Comparison of ENCODE assay signal across 8 cellular contexts in the genomic region with DNA sequence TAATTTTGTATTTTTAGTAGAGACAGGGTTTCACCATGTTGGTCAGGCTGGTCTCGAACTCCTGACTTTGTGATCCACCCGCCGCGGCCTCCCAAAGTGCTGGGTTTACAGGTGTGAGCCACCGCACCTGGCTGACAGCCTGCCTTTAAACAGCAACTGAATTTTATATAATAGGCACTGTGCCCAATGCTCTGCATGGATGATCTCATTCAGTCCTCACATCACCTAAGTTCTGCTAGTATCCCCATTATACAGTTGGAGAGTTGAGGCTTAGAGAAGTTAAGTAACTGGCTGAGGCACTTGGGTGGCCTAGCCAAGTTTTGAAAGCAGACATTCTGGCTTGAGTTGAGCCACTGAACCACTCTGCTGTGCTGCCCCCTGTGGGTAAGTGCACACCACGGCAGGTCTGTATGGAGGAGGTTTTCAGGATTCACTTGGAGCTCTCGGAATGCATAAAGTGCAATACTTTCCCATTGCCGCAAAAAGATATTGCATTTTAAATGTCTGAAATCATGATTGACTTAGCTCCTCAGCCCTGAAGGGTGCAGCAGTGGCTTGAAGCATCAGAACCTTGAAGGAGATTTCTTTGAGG.
DNase-seq lines count a peak whose midpoint lies in the region; ATAC-seq and TF ChIP-seq lines count a peak whose summit lies in the region.

No MANE protein-coding gene starts in this region.

- no peak overlapping the region for H3K9ac ChIP-seq in HCT116 (ENCODE audit: low read length)

- H3K79me2 ChIP-seq in HCT116 (ENCODE audit: insufficient read depth, low read length) = no peaks in the 10 kb centered on the region

- ATAC-seq in HCT116 (peak; percentile 84), HG03095 (IDR thresholded peaks at IDR 0.05; ENCODE audit: unreplicated experiment) (no peak)
- ATAC-seq in activated CD8-positive, alpha-beta memory T cell treated with anti-CD3 and anti-CD28 coated beads, Interleukin-2, amount 10 ng/mL, durations not matched to agents 7 days and 5 days = no peak

- H3K27ac ChIP-seq in HCT116 (ENCODE audit: low read depth, low read length) (no peak overlapping the region), VCaP (no peak overlapping the region), thyroid gland (no peak overlapping the region)

- no peak overlapping the region for H3K4me3 Mint-ChIP-seq in activated CD8-positive, alpha-beta memory T cell treated with anti-CD3 and anti-CD28 coated beads, Interleukin-2, amount 10 ng/mL, durations not matched to agents 7 days and 5 days

- H3K27me3 Mint-ChIP-seq in activated CD8-positive, alpha-beta memory T cell treated with anti-CD3 and anti-CD28 coated beads, Interleukin-2, amount 10 ng/mL, durations not matched to agents 7 days and 5 days = no peaks in the 10 kb centered on the region

- peaks cover 5% of the 10 kb centered on the region for H3K9me3 Mint-ChIP-seq in activated CD8-positive, alpha-beta memory T cell treated with anti-CD3 and anti-CD28 coated beads, Interleukin-2, amount 10 ng/mL, durations not matched to agents 7 days and 5 days (ENCODE audit: low read depth)

- RAD21 ChIA-PET in HCT116 (lab: Charles Lee; ENCODE audit: low non-redundant PET in 1 of 2, low total read pairs in 2 of 2, uncharacterized antibody in 2 of 2, unreplicated experiment in 2 of 2) = interaction anchor here in 1 of 2 experiments (1.5 kb wide), 1 partner anchor 234 kb away, joined by 3 read pairs; no protein-coding TSS in a partner anchor

- H3K4me2 ChIP-seq in HCT116 (ENCODE audit: low read length) = no peak overlapping the region

- no peaks in the 10 kb centered on the region for H3K4me1 ChIP-seq in HCT116 (ENCODE audit: control insufficient read depth in 1 of 2, insufficient read depth in 2 of 2, low read length in 2 of 2)
- no peaks in the 10 kb centered on the region for H3K4me1 ChIP-seq in thyroid gland

- no peaks in the 10 kb centered on the region for H3K27me3 ChIP-seq in HCT116 (ENCODE audit: insufficient read depth, low read length)
- H3K27me3 ChIP-seq in kidney epithelial cell (ENCODE audit: control insufficient read depth, insufficient read depth, low read length) = no peaks in the 10 kb centered on the region
- H3K27me3 ChIP-seq in thyroid gland = no peaks in the 10 kb centered on the region

- H3K36me3 ChIP-seq in HCT116 (ENCODE audit: control insufficient read depth in 1 of 2, insufficient read depth in 2 of 2, low read length in 2 of 2) = no peaks in the 10 kb centered on the region
- H3K36me3 ChIP-seq in kidney epithelial cell (ENCODE audit: control insufficient read depth, insufficient read depth, low read length) = no peaks in the 10 kb centered on the region
- no peaks in the 10 kb centered on the region for H3K36me3 ChIP-seq in thyroid gland

- intact Hi-C loops in HCT116 (cut with micrococcal nuclease) = loop anchor here (2.0 to 10.0 kb wide), 3 partner anchors 233 to 439 kb away; partner anchors contain the start of gene FJX1
- intact Hi-C loops in thyroid gland (cut with DNase I) = no loop called here

- peaks cover 1% of the 10 kb centered on the region for H3K4me1 Mint-ChIP-seq in activated CD8-positive, alpha-beta memory T cell treated with anti-CD3 and anti-CD28 coated beads, Interleukin-2, amount 10 ng/mL, durations not matched to agents 7 days and 5 days

- 91 to 94% methylated on average over 8 of the region's 8 CpGs for whole genome bisulfite sequencing in thyroid gland, 2 donors

- H3K36me3 Mint-ChIP-seq in activated CD8-positive, alpha-beta memory T cell treated with anti-CD3 and anti-CD28 coated beads, Interleukin-2, amount 10 ng/mL, durations not matched to agents 7 days and 5 days = no peaks in the 10 kb centered on the region

- H3K27ac Mint-ChIP-seq in activated CD8-positive, alpha-beta memory T cell treated with anti-CD3 and anti-CD28 coated beads, Interleukin-2, amount 10 ng/mL, durations not matched to agents 7 days and 5 days = no peak overlapping the region

- no peak for TF ChIP-seq POLR2A in HCT116 (IDR thresholded peaks at IDR 0.05; ENCODE audit: borderline replicate concordance, extremely low read depth, insufficient read depth, insufficient read length)
- TF ChIP-seq POLR2A in thyroid gland (IDR thresholded peaks at IDR 0.05) = no peak

- TF ChIP-seq CTCF in HCT116 (IDR thresholded peaks at IDR 0.05 in 2 of 3, conservative IDR thresholded peaks at IDR 0.05 in 1 of 3; ENCODE audit: borderline replicate concordance in 1 of 3, insufficient read depth in 1 of 3, low read depth in 2 of 3, low read length in 2 of 3) = peak; percentile 45 to 91 (median 81); a peak in 5 of 6 replicates
- TF ChIP-seq CTCF in VCaP (conservative IDR thresholded peaks at IDR 0.05) = peak; percentile 69
- TF ChIP-seq CTCF in kidney epithelial cell (IDR thresholded peaks at IDR 0.05; ENCODE audit: insufficient read depth, low read length, poor library complexity, severe bottlenecking) = peak; percentile 47
- TF ChIP-seq CTCF in thyroid gland (IDR thresholded peaks at IDR 0.05) = peak in 2 of 6 experiments; percentile 12 to 24

- peak; percentile 67 for TF ChIP-seq RAD21 in HCT116 (IDR thresholded peaks at IDR 0.05; ENCODE audit: low read depth)

- H2AFZ ChIP-seq in HCT116 (ENCODE audit: low read depth, low read length, poor library complexity, severe bottlenecking) = no peak overlapping the region

- CTCF ChIA-PET in HCT116 (lab: Charles Lee) = interaction anchor here (0.6 to 3.0 kb wide), 10 partner anchors 9 to 451 kb away, joined by 3 to 26 read pairs (median 3); no protein-coding TSS in a partner anchor
- CTCF ChIA-PET in activated CD8-positive, alpha-beta memory T cell treated with anti-CD3 and anti-CD28 coated beads, Interleukin-2, amount 10 ng/mL, durations not matched to agents 7 days and 5 days (lab: Charles Lee) = no interaction called here

- no TSS peak for BruUV-seq in HCT116 (replicated peaks; lab: Mats Ljungman, UMichigan)

- H3K9me2 ChIP-seq in HCT116 (ENCODE audit: insufficient read depth) = no peaks in the 10 kb centered on the region

- H3K9me3 ChIP-seq in HCT116 (ENCODE audit: control insufficient read depth in 1 of 2, insufficient read depth in 1 of 2, low read depth in 1 of 2, low read length in 2 of 2) (no peaks in the 10 kb centered on the region), thyroid gland (no peaks in the 10 kb centered on the region)

- POLR2A ChIA-PET in HCT116 (lab: Charles Lee) = no interaction called here

- H4K20me1 ChIP-seq in HCT116 (ENCODE audit: insufficient read depth) = no peaks in the 10 kb centered on the region

- no peak overlapping the region for H3K4me3 ChIP-seq in HCT116 (replicated peaks in 1 of 2; ENCODE audit: low read depth in 1 of 2, low read length in 2 of 2)
- H3K4me3 ChIP-seq in kidney epithelial cell (ENCODE audit: low read depth, low read length) = no peak overlapping the region
- no peak overlapping the region for H3K4me3 ChIP-seq in thyroid gland (replicated peaks in 1 of 3)

- peak; percentile 28 to 34 for DNase-seq in AML-193 (lab: John Stamatoyannopoulos, UW)
- DNase-seq in HCT116 (ENCODE audit: low read depth, low spot score) = no peak
- DNase-seq in kidney epithelial cell (ENCODE audit: low read depth) = no peak
- no peak for DNase-seq in thyroid gland
- no peak for DNase-seq in activated CD8-positive, alpha-beta memory T cell treated with anti-CD3 and anti-CD28 coated beads, Interleukin-2, amount 10 ng/mL, durations not matched to agents 7 days and 5 days
- DNase-seq in NK-92 (lab: John Stamatoyannopoulos, UW; ENCODE audit: unreplicated experiment) = no peak

TF ChIP-seq in HCT116, 20 proteins besides CTCF, POLR2A, EP300 and RAD21:
- TF ChIP-seq, protein P1, sequence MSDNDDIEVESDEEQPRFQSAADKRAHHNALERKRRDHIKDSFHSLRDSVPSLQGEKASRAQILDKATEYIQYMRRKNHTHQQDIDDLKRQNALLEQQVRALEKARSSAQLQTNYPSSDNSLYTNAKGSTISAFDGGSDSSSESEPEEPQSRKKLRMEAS (IDR thresholded peaks at IDR 0.05) = no peak
- TF ChIP-seq ZFX (IDR thresholded peaks at IDR 0.05) (no peak), SP1 (IDR thresholded peaks at IDR 0.05; ENCODE audit: low read depth) (no peak), CEBPB (IDR thresholded peaks at IDR 0.05; ENCODE audit: low read depth) (no peak), SRF (IDR thresholded peaks at IDR 0.05; ENCODE audit: low read depth) (no peak), SIN3A (IDR thresholded peaks at IDR 0.05; ENCODE audit: low read depth) (no peak), ZNF274 (IDR thresholded peaks at IDR 0.05; ENCODE audit: low read depth, low read length) (no peak), YY1 (IDR thresholded peaks at IDR 0.05; ENCODE audit: extremely low read depth, insufficient replicate concordance, low read depth, low read length) (no peak), EGR1 (IDR thresholded peaks at IDR 0.05; ENCODE audit: low read depth) (no peak), TCF7L2 (IDR thresholded peaks at IDR 0.05; ENCODE audit: borderline replicate concordance, extremely low read depth, insufficient read depth, insufficient read length) (no peak)

Comparison
In these comparisons a context has a peak if more than half of its experiments do, and no peak if none do; other contexts are left out.
1. DNase-seq: peak in AML-193 (2 of 2); none in HCT116 (single experiment), kidney epithelial cell (single experiment), thyroid gland (0 of 2), activated CD8-positive, alpha-beta memory T cell treated with anti-CD3 and anti-CD28 coated beads, Interleukin-2, amount 10 ng/mL, durations not matched to agents 7 days and 5 days (single experiment) and NK-92 (single experiment).